Comparison of ENCODE assay signal across 8 cellular contexts in the genomic region with DNA sequence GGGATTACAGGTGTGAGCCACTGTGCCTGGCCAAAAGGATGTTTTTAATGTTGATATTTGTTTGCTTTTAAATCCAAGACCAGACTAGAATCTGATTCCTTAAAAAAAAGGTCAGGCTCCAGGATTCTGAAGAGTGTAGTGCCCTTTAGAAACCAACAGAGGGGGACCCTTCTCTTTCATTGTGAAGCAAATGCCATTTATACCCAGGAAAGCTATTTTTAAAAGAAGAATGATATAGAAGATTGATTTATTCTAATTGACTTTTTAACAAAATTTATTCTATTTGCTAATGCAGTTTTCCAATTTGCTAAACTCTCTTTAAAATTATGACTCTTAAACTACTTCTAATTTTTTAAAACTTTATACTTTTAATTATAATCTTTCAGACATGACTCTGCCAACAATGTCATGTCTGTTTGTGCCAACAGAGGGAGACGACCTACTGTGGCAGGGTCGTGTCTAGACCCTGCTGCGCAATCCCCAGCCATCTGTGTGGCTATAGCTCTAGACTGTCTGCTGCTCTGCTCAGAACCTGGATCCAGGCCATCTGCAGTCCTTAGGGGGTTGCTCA.
A peak's percentile ranks its signal among the peaks of the same experiment; 100 is the strongest.
DNase-seq lines count a peak whose midpoint lies in the region; ATAC-seq and TF ChIP-seq lines count a peak whose summit lies in the region.

No MANE protein-coding gene starts in this region.

- H3K9me3 ChIP-seq in gastrocnemius medialis: no peaks in the 10 kb centered on the region

- CTCF ChIA-PET in activated naive CD4-positive, alpha-beta T cell treated with anti-CD3 and anti-CD28 coated beads for 36 hours (lab: Charles Lee): interaction anchor here (0.7 to 0.9 kb wide), 2 partner anchors 464 to 601 kb away, joined by 3 read pairs; no protein-coding TSS in a partner anchor

- TF ChIP-seq CTCF in fibroblast of pulmonary artery (IDR thresholded peaks at IDR 0.05; ENCODE audit: low read length, missing control alignments): peak; percentile 68
- TF ChIP-seq CTCF in gastrocnemius medialis (IDR thresholded peaks at IDR 0.05 in 4 of 5, conservative IDR thresholded peaks at IDR 0.05 in 1 of 5): peak in 3 of 5 experiments; percentile 11 to 41 (median 39)

- peak; percentile 11 for DNase-seq in activated naive CD4-positive, alpha-beta T cell treated with anti-CD3 and anti-CD28 coated beads for 36 hours
- no peak for DNase-seq in activated naive CD4-positive, alpha-beta T cell treated with anti-CD3 and anti-CD28 coated beads, Interleukin-2, amount 50 U/mL, for 72 hours (ENCODE audit: low spot score in 2 of 2)
- DNase-seq in Kasumi-1 (lab: John Stamatoyannopoulos, UW) (peak; percentile 77 to 88), RPMI8226 (peak; percentile 32), fibroblast of pulmonary artery (ENCODE audit: low read depth) (peak; percentile 81), gastrocnemius medialis (no peak)

- H3K27ac Mint-ChIP-seq in activated naive CD4-positive, alpha-beta T cell treated with anti-CD3 and anti-CD28 coated beads for 36 hours: no peak overlapping the region
- H3K27ac Mint-ChIP-seq in activated naive CD4-positive, alpha-beta T cell treated with anti-CD3 and anti-CD28 coated beads, Interleukin-2, amount 50 U/mL, for 72 hours: no peak overlapping the region

- H3K4me1 ChIP-seq in gastrocnemius medialis: no peaks in the 10 kb centered on the region

- in situ Hi-C loops in gastrocnemius medialis (cut with MboI; ENCODE audit: low sequenced_read_pairs in 4 of 4): loop anchor here (10.0 to 25.0 kb wide), 4 partner anchors 641 to 749 kb away; no protein-coding TSS in a partner anchor

- no peaks in the 10 kb centered on the region for H3K27me3 ChIP-seq in gastrocnemius medialis

- intact Hi-C loops in activated naive CD4-positive, alpha-beta T cell treated with anti-CD3 and anti-CD28 coated beads for 36 hours (cut with micrococcal nuclease): loop anchor here (1.0 kb wide), 2 partner anchors 92 to 652 kb away; no protein-coding TSS in a partner anchor
- intact Hi-C loops in gastrocnemius medialis (cut with DNase I; ENCODE audit: low total_unique reads): no loop called here

- H3K27me3 Mint-ChIP-seq in activated naive CD4-positive, alpha-beta T cell treated with anti-CD3 and anti-CD28 coated beads for 36 hours (ENCODE audit: low read depth): no peaks in the 10 kb centered on the region

- peaks cover 0 to 18% of the 10 kb centered on the region in 2 donors for H3K36me3 ChIP-seq in gastrocnemius medialis

- H3K36me3 Mint-ChIP-seq in activated naive CD4-positive, alpha-beta T cell treated with anti-CD3 and anti-CD28 coated beads for 36 hours (ENCODE audit: low read depth): no peaks in the 10 kb centered on the region
- no peaks in the 10 kb centered on the region for H3K36me3 Mint-ChIP-seq in activated naive CD4-positive, alpha-beta T cell treated with anti-CD3 and anti-CD28 coated beads, Interleukin-2, amount 50 U/mL, for 72 hours

- H3K9me3 Mint-ChIP-seq in activated naive CD4-positive, alpha-beta T cell treated with anti-CD3 and anti-CD28 coated beads for 36 hours: no peaks in the 10 kb centered on the region
- H3K9me3 Mint-ChIP-seq in activated naive CD4-positive, alpha-beta T cell treated with anti-CD3 and anti-CD28 coated beads, Interleukin-2, amount 50 U/mL, for 72 hours: no peaks in the 10 kb centered on the region

- H3K4me3 Mint-ChIP-seq in activated naive CD4-positive, alpha-beta T cell treated with anti-CD3 and anti-CD28 coated beads for 36 hours: no peak overlapping the region

- no peaks in the 10 kb centered on the region for H3K4me1 Mint-ChIP-seq in activated naive CD4-positive, alpha-beta T cell treated with anti-CD3 and anti-CD28 coated beads for 36 hours (ENCODE audit: low read depth)

- no peak overlapping the region for H3K27ac ChIP-seq in gastrocnemius medialis

- no peak overlapping the region for H3K4me3 ChIP-seq in fibroblast of pulmonary artery (replicated peaks; ENCODE audit: low read depth, low read length)
- H3K4me3 ChIP-seq in gastrocnemius medialis: no peak overlapping the region

- ATAC-seq in activated naive CD4-positive, alpha-beta T cell treated with anti-CD3 and anti-CD28 coated beads, Interleukin-2, amount 50 U/mL, for 72 hours: no peak
- no peak for ATAC-seq in gastrocnemius medialis
- no peak for ATAC-seq in HG03025 (IDR thresholded peaks at IDR 0.05; ENCODE audit: low FRiP score, unreplicated experiment)
- ATAC-seq in GM21723 (IDR thresholded peaks at IDR 0.05; ENCODE audit: unreplicated experiment): no peak

- no peak for TF ChIP-seq POLR2A in gastrocnemius medialis (IDR thresholded peaks at IDR 0.05)

Comparison
In these comparisons a context has a peak if more than half of its experiments do, and no peak if none do; other contexts are left out.
1. DNase-seq: peak in activated naive CD4-positive, alpha-beta T cell treated with anti-CD3 and anti-CD28 coated beads for 36 hours (single experiment), Kasumi-1 (2 of 2), RPMI8226 (single experiment) and fibroblast of pulmonary artery (single experiment); none in activated naive CD4-positive, alpha-beta T cell treated with anti-CD3 and anti-CD28 coated beads, Interleukin-2, amount 50 U/mL, for 72 hours (0 of 2) and gastrocnemius medialis (0 of 2).